Comparison of ENCODE assay signal across 15 cellular contexts in the genomic region with DNA sequence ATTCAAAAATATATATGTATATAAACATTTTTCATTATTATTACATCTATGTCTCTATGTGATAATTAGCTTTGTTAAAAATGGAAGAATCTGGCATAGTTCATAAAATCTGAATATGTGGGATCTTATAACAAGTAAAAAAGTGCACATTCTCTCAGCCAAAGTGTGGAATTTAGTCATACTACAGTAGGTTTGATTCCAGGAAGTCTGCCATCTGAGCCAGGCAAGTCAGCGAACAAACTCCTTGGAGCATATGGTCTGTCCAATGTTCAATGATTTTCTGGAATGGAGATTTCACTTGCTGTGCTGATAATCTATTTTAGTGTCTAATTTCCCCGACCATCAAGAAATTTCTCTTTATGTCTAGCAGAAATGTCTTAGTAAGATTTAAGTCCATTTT.
DNase-seq lines count a peak whose midpoint lies in the region; ATAC-seq and TF ChIP-seq lines count a peak whose summit lies in the region.
"Had no signal": no experiment of that assay in that cellular context is flagged by ENCODE, and none has a peak within 500 bp of the region (broad histone marks: within the 10 kb centered on the region; RNA-seq: fewer than 3 reads in every experiment).

No MANE protein-coding gene starts in this region.

- DNase-seq in Ammon's horn (ENCODE audit: low spot score) (peak; percentile 8), NCI-H2171 (lab: John Stamatoyannopoulos, UW) (peak; percentile 14), NCI-H524 treated with DMSO at 0.1 percent for 48 hours (lab: John Stamatoyannopoulos, UW) (peak; percentile 69), pons (ENCODE audit: low spot score) (peak; percentile 15), body of pancreas (no peak), OCI-M1 (lab: John Stamatoyannopoulos, UW) (no peak)
- DNase-seq in activated CD4-positive, alpha-beta T cell treated with anti-CD3 and anti-CD28 coated beads for 48 hours, result no peak
- DNase-seq: 8988T; AML-193; CD4-positive, CD25-positive, alpha-beta regulatory T cell; DMS79; HCEC 1CT; HFFc6 had no signal

- intact Hi-C loops in body of pancreas (cut with DNase I), result no loop called here

- no peaks in the 10 kb centered on the region for H3K9me3 ChIP-seq in body of pancreas
- H3K9me3 ChIP-seq: BLaER1 treated with 17β-estradiol and CSF1 and Interleukin-3, amounts not matched to agents 10 nM and 100 nM had no signal

- no peak overlapping the region for H3K4me3 ChIP-seq in body of pancreas
- H3K4me3 ChIP-seq: BLaER1 treated with 17β-estradiol and CSF1 and Interleukin-3, amounts not matched to agents 10 nM and 100 nM had no signal

- H3K4me1 ChIP-seq in body of pancreas, result no peaks in the 10 kb centered on the region
- H3K4me1 ChIP-seq: BLaER1 treated with 17β-estradiol and CSF1 and Interleukin-3, amounts not matched to agents 10 nM and 100 nM had no signal

- WGBS in body of pancreas, 2 donors, result 57 to 79% methylated on average over 2 of the region's 2 CpGs

- no peaks in the 10 kb centered on the region for H3K27me3 ChIP-seq in body of pancreas
- H3K27me3 ChIP-seq: BLaER1 treated with 17β-estradiol and CSF1 and Interleukin-3, amounts not matched to agents 10 nM and 100 nM had no signal

- ATAC-seq in body of pancreas, result no peak

- no peak overlapping the region for H3K27ac ChIP-seq in body of pancreas
- H3K27ac ChIP-seq: BLaER1 treated with 17β-estradiol and CSF1 and Interleukin-3, amounts not matched to agents 10 nM and 100 nM; HL-60 had no signal

- TF ChIP-seq POLR2A in body of pancreas (IDR thresholded peaks at IDR 0.05), result no peak

- TF ChIP-seq CTCF in body of pancreas (IDR thresholded peaks at IDR 0.05), result no peak

- H3K36me3 ChIP-seq in body of pancreas (replicated peaks in 1 of 2; ENCODE audit: insufficient read depth in 1 of 2, low read depth in 2 of 2), result no peaks in the 10 kb centered on the region
- H3K36me3 ChIP-seq: BLaER1 treated with 17β-estradiol and CSF1 and Interleukin-3, amounts not matched to agents 10 nM and 100 nM had no signal

Comparison
In these comparisons a context has a peak if more than half of its experiments do, and no peak if none do; other contexts are left out.
1. DNase-seq: peak in Ammon's horn (single experiment), NCI-H2171 (single experiment), NCI-H524 treated with DMSO at 0.1 percent for 48 hours (single experiment) and pons (single experiment); none in body of pancreas (0 of 4), activated CD4-positive, alpha-beta T cell treated with anti-CD3 and anti-CD28 coated beads for 48 hours (single experiment) and OCI-M1 (single experiment).